ENCODE assay signal across 28 cellular contexts in genomic region chr9:37706290-37706689, GRCh38. TPM values are rescaled to one million over a fixed set of nuclear protein-coding genes. Genes with fewer than 3 reads are reported as not detected.
DNase-seq lines count a peak whose midpoint lies in the region; ATAC-seq lines count a peak whose summit lies in the region.
"Had no signal": no experiment of that assay in that cellular context is flagged by ENCODE, and none has a peak within 500 bp of the region (broad histone marks: within the 10 kb centered on the region; RNA-seq: fewer than 3 reads in every experiment).

No MANE protein-coding gene starts in this region.

- H2AFZ ChIP-seq in GM23248 = no peak overlapping the region
- H2AFZ ChIP-seq: GM23338, neural progenitor cell had no signal

- no peaks in the 10 kb centered on the region for H4K20me1 ChIP-seq in GM23248 (ENCODE audit: insufficient read depth)

- H3K4me1 ChIP-seq in GM23248 (ENCODE audit: insufficient read depth) = no peaks in the 10 kb centered on the region
- H3K4me1 ChIP-seq: neural progenitor cell, Peyer's patch, stomach had no signal

- WGBS in GM23248 (ENCODE audit: low coverage in 1 of 2, low lambda C conversion rate in 2 of 2, missing lambda C conversion rate in 2 of 2), 2 experiments = 38 to 41% methylated on average over 3 of the region's 3 CpGs

- H3K9ac ChIP-seq in GM23248 = no peak overlapping the region
- H3K9ac ChIP-seq: KMS-11, neural progenitor cell had no signal

- ATAC-seq in activated T-helper 17 cell treated with anti-CD3 and anti-CD28 coated beads, Interleukin-2, amount 50 U/mL, for 72 hours (replicated peaks) = peak; percentile 73
- no peak for ATAC-seq in GM21619 (IDR thresholded peaks at IDR 0.05; ENCODE audit: unreplicated experiment)
- ATAC-seq: GM23338, sciatic nerve had no signal

- no peaks in the 10 kb centered on the region for H3K9me3 ChIP-seq in GM23248 (ENCODE audit: low read depth)
- H3K9me3 ChIP-seq: Peyer's patch, stomach had no signal

- no peak overlapping the region for H3K27ac Mint-ChIP-seq in activated T-helper 17 cell treated with anti-CD3 and anti-CD28 coated beads, Interleukin-2, amount 50 U/mL, for 72 hours
- H3K27ac Mint-ChIP-seq: activated CD4-positive, alpha-beta T cell treated with anti-CD3 and anti-CD28 coated beads, Interleukin-2, amount 10 ng/mL, durations not matched to agents 7 days and 5 days; activated naive CD8-positive, alpha-beta T cell treated with anti-CD3 and anti-CD28 coated beads, Interleukin-2, amount 10 ng/mL, durations not matched to agents 7 days and 5 days; activated T-helper 2 cell treated with anti-CD3 and anti-CD28 coated beads, Interferon-gamma antibody, Interleukin-2, Interleukin-4, amounts not matched to agents 10 μg/mL and 5 μg/mL and 100 μg/mL, durations not matched to agents 14 hours and 24 hours and 36 hours; CD4-positive, alpha-beta T cell; GM23338; neural progenitor cell had no signal

- H3K36me3 ChIP-seq in GM23248 (ENCODE audit: low read depth) = no peaks in the 10 kb centered on the region
- H3K36me3 ChIP-seq: brain microvascular endothelial cell, neural progenitor cell, Peyer's patch, stomach had no signal

- peak; percentile 28 for DNase-seq in AG20443 (ENCODE audit: low spot score)
- DNase-seq in GM23248 = peak; percentile 53
- peak; percentile 55 for DNase-seq in kidney glomerular epithelial cell (lab: John Stamatoyannopoulos, UW)
- no peak for DNase-seq in activated CD8-positive, alpha-beta memory T cell treated with anti-CD3 and anti-CD28 coated beads, Interleukin-2, amount 50 U/mL, for 48 hours
- DNase-seq in Ammon's horn (ENCODE audit: low spot score) = no peak
- DNase-seq in NCI-H69 (lab: John Stamatoyannopoulos, UW) = no peak
- DNase-seq: activated CD4-positive, alpha-beta T cell treated with anti-CD3 and anti-CD28 coated beads, Interleukin-2, amount 10 ng/mL, durations not matched to agents 7 days and 5 days; activated naive CD8-positive, alpha-beta T cell treated with anti-CD3 and anti-CD28 coated beads, Interleukin-2, amount 10 ng/mL, durations not matched to agents 7 days and 5 days; brain microvascular endothelial cell; CD4-positive, alpha-beta T cell; effector CD4-positive, alpha-beta T cell; erythroblast; GDM1; NCI-H1694; NCI-H2171; NCI-H524 treated with DMSO at 0.1 percent for 48 hours; Peyer's patch; stomach; T-helper 2 cell; trophoblast cell had no signal

- no peak overlapping the region for H3K4me2 ChIP-seq in GM23248 (ENCODE audit: unreplicated experiment)
- H3K4me2 ChIP-seq: GM23338, KMS-11, neural progenitor cell had no signal

- no peak overlapping the region for H3K4me3 ChIP-seq in GM23248
- H3K4me3 ChIP-seq: GM23338, neural progenitor cell, Peyer's patch, stomach had no signal

- H3K4me3 Mint-ChIP-seq in activated T-helper 17 cell treated with anti-CD3 and anti-CD28 coated beads, Interleukin-2, amount 50 U/mL, for 72 hours = no peak overlapping the region
- H3K4me3 Mint-ChIP-seq: activated CD4-positive, alpha-beta T cell treated with anti-CD3 and anti-CD28 coated beads, Interleukin-2, amount 10 ng/mL, durations not matched to agents 7 days and 5 days; activated naive CD8-positive, alpha-beta T cell treated with anti-CD3 and anti-CD28 coated beads, Interleukin-2, amount 10 ng/mL, durations not matched to agents 7 days and 5 days; CD4-positive, alpha-beta T cell; GM23338; neural progenitor cell had no signal

- no peaks in the 10 kb centered on the region for H3K9me2 ChIP-seq in GM23248 (ENCODE audit: insufficient read depth)

- peaks cover 3% of the 10 kb centered on the region for H3K4me1 Mint-ChIP-seq in activated T-helper 17 cell treated with anti-CD3 and anti-CD28 coated beads, Interleukin-2, amount 50 U/mL, for 72 hours
- H3K4me1 Mint-ChIP-seq: activated naive CD8-positive, alpha-beta T cell treated with anti-CD3 and anti-CD28 coated beads, Interleukin-2, amount 10 ng/mL, durations not matched to agents 7 days and 5 days; GM23338; neural progenitor cell had no signal

- H3K27ac ChIP-seq in GM23248 = no peak overlapping the region
- H3K27ac ChIP-seq: brain microvascular endothelial cell, KMS-11, neural progenitor cell, Peyer's patch, stomach had no signal

- H3K27me3 ChIP-seq in GM23248 (replicated peaks; ENCODE audit: insufficient read depth) = peaks cover 80% of the 10 kb centered on the region
- H3K27me3 ChIP-seq: brain microvascular endothelial cell, Peyer's patch had no signal

- no peaks in the 10 kb centered on the region for H3K9me3 Mint-ChIP-seq in activated T-helper 17 cell treated with anti-CD3 and anti-CD28 coated beads, Interleukin-2, amount 50 U/mL, for 72 hours
- H3K9me3 Mint-ChIP-seq: activated CD4-positive, alpha-beta T cell treated with anti-CD3 and anti-CD28 coated beads, Interleukin-2, amount 10 ng/mL, durations not matched to agents 7 days and 5 days; activated naive CD8-positive, alpha-beta T cell treated with anti-CD3 and anti-CD28 coated beads, Interleukin-2, amount 10 ng/mL, durations not matched to agents 7 days and 5 days; activated T-helper 2 cell treated with anti-CD3 and anti-CD28 coated beads, Interferon-gamma antibody, Interleukin-2, Interleukin-4, amounts not matched to agents 10 μg/mL and 5 μg/mL and 100 μg/mL, durations not matched to agents 14 hours and 24 hours and 36 hours; CD4-positive, alpha-beta T cell; GM23338; neural progenitor cell had no signal

- H3K36me3 Mint-ChIP-seq in activated T-helper 17 cell treated with anti-CD3 and anti-CD28 coated beads, Interleukin-2, amount 50 U/mL, for 72 hours (ENCODE audit: low read depth) = no peaks in the 10 kb centered on the region
- H3K36me3 Mint-ChIP-seq: activated naive CD8-positive, alpha-beta T cell treated with anti-CD3 and anti-CD28 coated beads, Interleukin-2, amount 10 ng/mL, durations not matched to agents 7 days and 5 days; neural progenitor cell had no signal

- peaks cover 33% of the 10 kb centered on the region for H3K27me3 Mint-ChIP-seq in activated T-helper 17 cell treated with anti-CD3 and anti-CD28 coated beads, Interleukin-2, amount 50 U/mL, for 72 hours

- 0 out of 2 replicates have a peak, but pooled peaks cover 4% of the 10 kb centered on the region for H3F3A ChIP-seq in GM23248 (ENCODE audit: insufficient read depth)

- H3K79me2 ChIP-seq in GM23248 (ENCODE audit: insufficient read depth) = no peaks in the 10 kb centered on the region

- in situ Hi-C loops in GM23248 (cut with MboI) = no loop called here

RNA-seq across cellular contexts. Expression of gene TRMT10B, which starts 47.3 kb away (rescaled TPM):
- total RNA-seq in GM23248 (2014; rRNA removed; shearing (Covaris generic)) = 1.5 and 2.8 TPM in 2 replicates
- 6.0 and 6.7 TPM in 2 replicates for polyA plus RNA-seq in GM23248 (2016; fragmentation: Nextera tagmentation; extraction: Ambion mirVana)
- total RNA-seq in activated T-helper 17 cell treated with anti-CD3 and anti-CD28 coated beads, Interleukin-2, amount 50 U/mL, for 72 hours = 10 to 100 TPM in 1 of 2 donors, 1 to 10 TPM in 1; 9.9 to 13.1 TPM

RNA-seq across cellular contexts. Expression of gene FRMPD1, which starts 55.5 kb away (rescaled TPM):
- total RNA-seq in GM23248 (2014; rRNA removed; shearing (Covaris generic)) = not detected in 2 replicates
- not detected in 2 replicates for polyA plus RNA-seq in GM23248 (2016; fragmentation: Nextera tagmentation; extraction: Ambion mirVana)
- not detected for total RNA-seq in activated T-helper 17 cell treated with anti-CD3 and anti-CD28 coated beads, Interleukin-2, amount 50 U/mL, for 72 hours
- total RNA-seq: activated CD4-positive, alpha-beta T cell treated with anti-CD3 and anti-CD28 coated beads, Interleukin-2, amount 10 ng/mL, durations not matched to agents 7 days and 5 days; activated naive CD8-positive, alpha-beta T cell treated with anti-CD3 and anti-CD28 coated beads, Interleukin-2, amount 10 ng/mL, durations not matched to agents 7 days and 5 days; activated T-helper 2 cell treated with anti-CD3 and anti-CD28 coated beads, Interferon-gamma antibody, Interleukin-2, Interleukin-4, amounts not matched to agents 10 μg/mL and 5 μg/mL and 100 μg/mL, durations not matched to agents 14 hours and 24 hours and 36 hours; CD4-positive, alpha-beta T cell; SK-MEL-5 had no signal

Comparison
In these comparisons a context has a peak if more than half of its experiments do, and no peak if none do; other contexts are left out.
1. DNase-seq: peak in AG20443 (single experiment), GM23248 (single experiment) and kidney glomerular epithelial cell (single experiment); none in activated CD8-positive, alpha-beta memory T cell treated with anti-CD3 and anti-CD28 coated beads, Interleukin-2, amount 50 U/mL, for 48 hours (single experiment), Ammon's horn (single experiment) and NCI-H69 (single experiment).